ENCODE assay signal across 9 cellular contexts in the genomic region with DNA sequence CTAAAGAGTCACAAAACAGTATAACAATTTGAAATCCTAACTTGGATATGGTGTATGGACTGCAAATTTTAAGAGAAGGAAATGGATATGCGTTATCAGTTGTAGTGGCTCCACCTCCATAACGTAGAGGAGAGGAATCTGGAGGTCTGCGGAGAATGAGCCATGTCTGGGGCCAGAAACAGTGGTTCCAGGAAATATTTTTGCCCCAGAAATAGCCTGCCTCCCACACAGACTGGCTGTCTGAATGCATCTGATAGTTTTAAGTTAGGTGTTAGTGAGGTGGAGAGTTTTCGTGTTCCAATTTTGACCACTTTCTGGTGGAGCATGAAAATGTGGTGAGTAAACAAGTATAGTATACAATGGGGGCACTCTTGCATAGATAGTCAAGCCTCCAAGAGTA. TPM values are rescaled to one million over a fixed set of nuclear protein-coding genes. Genes with fewer than 3 reads are reported as not detected.
A peak's percentile ranks its signal among the peaks of the same experiment; 100 is the strongest.
DNase-seq lines count a peak whose midpoint lies in the region; ATAC-seq, FAIRE-seq and TF ChIP-seq lines count a peak whose summit lies in the region.
"Had no signal": no experiment of that assay in that cellular context is flagged by ENCODE, and none has a peak within 500 bp of the region (broad histone marks: within the 10 kb centered on the region; RNA-seq: fewer than 3 reads in every experiment).

No MANE protein-coding gene starts in this region.

- POLR2A ChIA-PET in activated CD8-positive, alpha-beta T cell treated with anti-CD3 and anti-CD28 coated beads, Interleukin-2, amount 10 ng/mL, durations not matched to agents 7 days and 5 days (lab: Charles Lee), result interaction anchor here (0.9 kb wide), 1 partner anchor 104 kb away, joined by 4 read pairs; a partner anchor contains a TSS

- peak; percentile 15 for ATAC-seq in HG02610 (IDR thresholded peaks at IDR 0.05; ENCODE audit: unreplicated experiment)
- no peak for ATAC-seq in activated CD8-positive, alpha-beta T cell treated with anti-CD3 and anti-CD28 coated beads, Interleukin-2, amount 10 ng/mL, durations not matched to agents 7 days and 5 days
- ATAC-seq in left colon, result no peak

- CTCF ChIA-PET in Calu3 (lab: Charles Lee), result no interaction called here
- CTCF ChIA-PET in activated CD8-positive, alpha-beta T cell treated with anti-CD3 and anti-CD28 coated beads, Interleukin-2, amount 10 ng/mL, durations not matched to agents 7 days and 5 days (lab: Charles Lee), result interaction anchor here (1.2 to 2.2 kb wide), 2 partner anchors 8 to 12 kb away, joined by 3 to 8 read pairs; no protein-coding TSS in a partner anchor

- TF ChIP-seq CTCF in Calu3 (IDR thresholded peaks at IDR 0.05; ENCODE audit: unreplicated experiment), result no peak
- no peak for TF ChIP-seq CTCF in mesothelial cell of epicardium (IDR thresholded peaks at IDR 0.05; ENCODE audit: unreplicated experiment)
- no peak for TF ChIP-seq CTCF in D721Med (IDR thresholded peaks at IDR 0.05; ENCODE audit: insufficient read depth, missing control alignments)

- H3K9me3 Mint-ChIP-seq in Calu3 (ENCODE audit: low read depth, unreplicated experiment) (no peaks in the 10 kb centered on the region), mesothelial cell of epicardium (peaks cover 14% of the 10 kb centered on the region)
- peaks cover 2% of the 10 kb centered on the region for H3K9me3 Mint-ChIP-seq in activated CD8-positive, alpha-beta T cell treated with anti-CD3 and anti-CD28 coated beads, Interleukin-2, amount 10 ng/mL, durations not matched to agents 7 days and 5 days (ENCODE audit: insufficient read depth)

- intact Hi-C loops in Calu3 (cut with micrococcal nuclease; ENCODE audit: unreplicated experiment) (loop anchor here (5.0 kb wide), 1 partner anchor 132 kb away; no protein-coding TSS in a partner anchor), left colon (cut with DNase I, micrococcal nuclease) (no loop called here)

- no peak for FAIRE-seq in D721Med (lab: Jason Lieb, UNC)
- FAIRE-seq: colon had no signal

- H3K36me3 Mint-ChIP-seq in Calu3 (ENCODE audit: insufficient read depth, unreplicated experiment) (peaks cover 37% of the 10 kb centered on the region), mesothelial cell of epicardium (peaks cover 18% of the 10 kb centered on the region)
- H3K36me3 Mint-ChIP-seq in activated CD8-positive, alpha-beta T cell treated with anti-CD3 and anti-CD28 coated beads, Interleukin-2, amount 10 ng/mL, durations not matched to agents 7 days and 5 days (ENCODE audit: low read depth), result peaks cover 46% of the 10 kb centered on the region

- H3K4me3 Mint-ChIP-seq in Calu3 (ENCODE audit: low read depth, unreplicated experiment) (peak overlapping the region; percentile 88), mesothelial cell of epicardium (peak overlapping the region; percentile 95)
- peak overlapping the region; percentile 99 for H3K4me3 Mint-ChIP-seq in activated CD8-positive, alpha-beta T cell treated with anti-CD3 and anti-CD28 coated beads, Interleukin-2, amount 10 ng/mL, durations not matched to agents 7 days and 5 days

- H3K27ac Mint-ChIP-seq in Calu3 (ENCODE audit: unreplicated experiment) (peak overlapping the region; percentile 56), mesothelial cell of epicardium (peak overlapping the region; percentile 96)
- H3K27ac Mint-ChIP-seq in activated CD8-positive, alpha-beta T cell treated with anti-CD3 and anti-CD28 coated beads, Interleukin-2, amount 10 ng/mL, durations not matched to agents 7 days and 5 days, result peak overlapping the region; percentile 92

- peaks cover 30% of the 10 kb centered on the region for H3K4me1 Mint-ChIP-seq in Calu3 (ENCODE audit: low read depth, unreplicated experiment)
- peaks cover 70% of the 10 kb centered on the region for H3K4me1 Mint-ChIP-seq in activated CD8-positive, alpha-beta T cell treated with anti-CD3 and anti-CD28 coated beads, Interleukin-2, amount 10 ng/mL, durations not matched to agents 7 days and 5 days (ENCODE audit: low read depth)
- H3K4me1 Mint-ChIP-seq in mesothelial cell of epicardium, result peaks cover 34% of the 10 kb centered on the region

- no TSS peak for BruUV-seq in Calu3 (replicated peaks; lab: Mats Ljungman, UMichigan)

- no peaks in the 10 kb centered on the region for H3K27me3 Mint-ChIP-seq in Calu3 (ENCODE audit: unreplicated experiment)
- no peaks in the 10 kb centered on the region for H3K27me3 Mint-ChIP-seq in activated CD8-positive, alpha-beta T cell treated with anti-CD3 and anti-CD28 coated beads, Interleukin-2, amount 10 ng/mL, durations not matched to agents 7 days and 5 days (ENCODE audit: low read depth)
- no peaks in the 10 kb centered on the region for H3K27me3 Mint-ChIP-seq in mesothelial cell of epicardium (ENCODE audit: low read depth)

- DNase-seq in Calu3 (no peak), mesothelial cell of epicardium (ENCODE audit: low spot score in 2 of 2, unreplicated experiment in 2 of 2) (no peak), iPS-NIHi11 (ENCODE audit: low spot score) (no peak), D721Med (ENCODE audit: insufficient read length, low spot score) (no peak), NCI-H1092 (lab: John Stamatoyannopoulos, UW) (no peak), left colon (no peak)
- no peak for DNase-seq in activated CD8-positive, alpha-beta T cell treated with anti-CD3 and anti-CD28 coated beads, Interleukin-2, amount 10 ng/mL, durations not matched to agents 7 days and 5 days

RNA-seq across cellular contexts. Expression of a gene that starts 1.6 kb away (rescaled TPM):
- total RNA-seq in Calu3 (2022), result 19.0 and 20.3 TPM in 2 replicates
- 10 to 100 TPM; 34.9 to 39.1 TPM for total RNA-seq in activated CD8-positive, alpha-beta T cell treated with anti-CD3 and anti-CD28 coated beads, Interleukin-2, amount 10 ng/mL, durations not matched to agents 7 days and 5 days
- total RNA-seq in mesothelial cell of epicardium, result 36.1 to 38.2 TPM (median 37.5 TPM) in 3 replicates
- total RNA-seq in left colon, result 10 to 100 TPM; 10.6 to 11.3 TPM

RNA-seq across cellular contexts. Expression of a gene that starts 1.9 kb away (rescaled TPM):
- 9.6 and 12.5 TPM in 2 replicates for total RNA-seq in Calu3 (2022)
- total RNA-seq in activated CD8-positive, alpha-beta T cell treated with anti-CD3 and anti-CD28 coated beads, Interleukin-2, amount 10 ng/mL, durations not matched to agents 7 days and 5 days, result 10 to 100 TPM; 14.1 to 14.8 TPM
- total RNA-seq in mesothelial cell of epicardium, result 14.2 to 17.2 TPM (median 16.5 TPM) in 3 replicates
- total RNA-seq in left colon, result 10 to 100 TPM; 18.3 to 20.3 TPM
